Comparison of ENCODE assay signal across 8 cellular contexts in the genomic region with DNA sequence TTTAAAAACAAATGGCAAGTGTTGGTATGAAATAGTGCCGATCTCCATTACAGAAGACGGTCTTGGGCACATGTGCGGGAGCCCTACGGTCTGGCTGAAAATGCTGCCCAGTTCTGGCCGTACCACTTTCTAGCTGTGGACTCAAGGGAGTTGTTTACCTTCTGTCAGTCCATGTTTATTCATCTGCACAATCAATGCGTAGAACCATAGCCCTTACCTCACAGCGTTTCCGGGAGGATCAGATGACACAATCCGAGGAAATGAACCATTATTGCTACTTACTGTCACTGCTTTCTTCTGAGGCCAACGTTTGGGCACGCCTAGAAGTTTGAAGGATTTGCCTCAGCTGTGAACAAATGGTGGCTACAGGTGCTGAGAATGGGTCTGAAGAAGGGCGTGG. TPM values are rescaled to one million over a fixed set of nuclear protein-coding genes. Genes with fewer than 3 reads are reported as not detected.
DNase-seq lines count a peak whose midpoint lies in the region; ATAC-seq and TF ChIP-seq lines count a peak whose summit lies in the region.

No MANE protein-coding gene starts in this region.

- no peaks in the 10 kb centered on the region for H3K9me3 Mint-ChIP-seq in stimulated activated naive CD8-positive, alpha-beta T cell treated with anti-CD3 and anti-CD28 coated beads, Interleukin-15, Interleukin-2, amounts not matched to agents 100 ng/mL and 50 ng/mL, for 24 hours
- no peaks in the 10 kb centered on the region for H3K9me3 Mint-ChIP-seq in chondrocyte (ENCODE audit: low read depth)
- H3K9me3 Mint-ChIP-seq in nephron = no peaks in the 10 kb centered on the region

- TF ChIP-seq CTCF in chondrocyte (IDR thresholded peaks at IDR 0.05) = no peak
- no peak for TF ChIP-seq CTCF in nephron (IDR thresholded peaks at IDR 0.05; ENCODE audit: unreplicated experiment in 3 of 3)

- H3K4me3 Mint-ChIP-seq in stimulated activated naive CD8-positive, alpha-beta T cell treated with anti-CD3 and anti-CD28 coated beads, Interleukin-15, Interleukin-2, amounts not matched to agents 100 ng/mL and 50 ng/mL, for 24 hours = peak overlapping the region; percentile 35
- no peak overlapping the region for H3K4me3 Mint-ChIP-seq in chondrocyte (ENCODE audit: unreplicated experiment)
- peak overlapping the region in 2 of 3 experiments; percentile 13 to 46 for H3K4me3 Mint-ChIP-seq in nephron

- no peak for ATAC-seq in stimulated activated naive CD8-positive, alpha-beta T cell treated with anti-CD3 and anti-CD28 coated beads, Interleukin-15, Interleukin-2, amounts not matched to agents 100 U/mL and 50 U/mL, for 24 hours
- no peak for ATAC-seq in HG03139 (IDR thresholded peaks at IDR 0.05; ENCODE audit: unreplicated experiment)

- H3K36me3 Mint-ChIP-seq in stimulated activated naive CD8-positive, alpha-beta T cell treated with anti-CD3 and anti-CD28 coated beads, Interleukin-15, Interleukin-2, amounts not matched to agents 100 ng/mL and 50 ng/mL, for 24 hours (ENCODE audit: low read depth) = no peaks in the 10 kb centered on the region
- H3K36me3 Mint-ChIP-seq in chondrocyte (ENCODE audit: low read depth) (no peaks in the 10 kb centered on the region), nephron (ENCODE audit: low read depth) (no peaks in the 10 kb centered on the region)

- H3K27me3 Mint-ChIP-seq in stimulated activated naive CD8-positive, alpha-beta T cell treated with anti-CD3 and anti-CD28 coated beads, Interleukin-15, Interleukin-2, amounts not matched to agents 100 ng/mL and 50 ng/mL, for 24 hours = no peaks in the 10 kb centered on the region
- H3K27me3 Mint-ChIP-seq in chondrocyte (ENCODE audit: low read depth) (no peaks in the 10 kb centered on the region), nephron (ENCODE audit: low read depth) (no peaks in the 10 kb centered on the region)

- DNase-seq in stimulated activated naive CD8-positive, alpha-beta T cell treated with anti-CD3 and anti-CD28 coated beads, Interleukin-15, Interleukin-2, amounts not matched to agents 100 U/mL and 50 U/mL, for 24 hours = no peak
- DNase-seq in NOMO-1 (lab: John Stamatoyannopoulos, UW; ENCODE audit: unreplicated experiment in 2 of 2) (peak; percentile 80 to 88), chondrocyte (ENCODE audit: low spot score) (no peak), ureter (ENCODE audit: low spot score) (no peak), cerebellar nuclear complex (lab: John Stamatoyannopoulos, UW) (no peak)

- peaks cover 33% of the 10 kb centered on the region for H3K4me1 Mint-ChIP-seq in stimulated activated naive CD8-positive, alpha-beta T cell treated with anti-CD3 and anti-CD28 coated beads, Interleukin-15, Interleukin-2, amounts not matched to agents 100 ng/mL and 50 ng/mL, for 24 hours (ENCODE audit: low read depth)
- H3K4me1 Mint-ChIP-seq in chondrocyte (ENCODE audit: low read depth) (peaks cover 22% of the 10 kb centered on the region), nephron (peaks cover 8% of the 10 kb centered on the region)

- H3K27ac Mint-ChIP-seq in stimulated activated naive CD8-positive, alpha-beta T cell treated with anti-CD3 and anti-CD28 coated beads, Interleukin-15, Interleukin-2, amounts not matched to agents 100 ng/mL and 50 ng/mL, for 24 hours = no peak overlapping the region
- H3K27ac Mint-ChIP-seq in chondrocyte (ENCODE audit: unreplicated experiment) (peak overlapping the region; percentile 29), nephron (peak overlapping the region; percentile 73 to 89 (median 77))

RNA-seq across cellular contexts. Expression of a gene that starts 31.2 kb away (rescaled TPM):
- total RNA-seq in chondrocyte (177 to 258 TPM (median 181 TPM) in 3 replicates), ureter (55.3 TPM)

RNA-seq across cellular contexts. Expression of a gene that starts 50.4 kb away (rescaled TPM):
- 35.5 to 56.0 TPM (median 36.6 TPM) in 3 replicates for total RNA-seq in chondrocyte
- 27.5 TPM for total RNA-seq in ureter

Comparison
In these comparisons a context has a peak if more than half of its experiments do, and no peak if none do; other contexts are left out.
1. DNase-seq: peak in NOMO-1 (2 of 2); none in stimulated activated naive CD8-positive, alpha-beta T cell treated with anti-CD3 and anti-CD28 coated beads, Interleukin-15, Interleukin-2, amounts not matched to agents 100 U/mL and 50 U/mL, for 24 hours (single experiment), chondrocyte (single experiment), ureter (single experiment) and cerebellar nuclear complex (0 of 2).